1 cellular context compared by ENCODE assay signal in genomic region chr16:71845639-71846431, GRCh38.
TF ChIP-seq lines count a peak whose summit lies in the region.

Gene ATXN1L, plus strand, starts transcription at chr16:71845976. Its CDS starts 3,765 bp downstream, at chr16:71849741.

TF ChIP-seq in HepG2, 621 proteins besides CTCF, POLR2A, EP300 and RAD21 (continued from another document and continues in another):
- TF ChIP-seq ATF6 (CRISPR knock-in tag; conservative IDR thresholded peaks at IDR 0.05) (no peak; the same call in 1 of the 2 replicates), ZNF282 (IDR thresholded peaks at IDR 0.05; ENCODE audit: partially characterized antibody) (no peak), ZSCAN25 (CRISPR knock-in tag; IDR thresholded peaks at IDR 0.05) (no peak), MNT (IDR thresholded peaks at IDR 0.05) (no peak; the same call in 1 of the 2 replicates), HNRNPK (IDR thresholded peaks at IDR 0.05; ENCODE audit: low read depth, low read length, poor library complexity, severe bottlenecking) (peak; percentile 63), RBM22 (optimal IDR thresholded peaks at IDR 0.05; ENCODE audit: low read length) (peak; percentile 82), SRSF1 (optimal IDR thresholded peaks at IDR 0.05; ENCODE audit: low read depth, low read length) (peak; percentile 88), NKX3-1 (CRISPR knock-in tag; IDR thresholded peaks at IDR 0.05) (peak; percentile 51; the same call in 1 of the 2 replicates), ZNF550 (CRISPR knock-in tag; IDR thresholded peaks at IDR 0.05; ENCODE audit: borderline replicate concordance) (no peak), ZNF205 (CRISPR knock-in tag; IDR thresholded peaks at IDR 0.05) (peak; percentile 73; the same call in 1 of the 2 replicates), ZBTB44 (CRISPR knock-in tag; IDR thresholded peaks at IDR 0.05) (peak; percentile 89), RFX3 (CRISPR knock-in tag; IDR thresholded peaks at IDR 0.05) (no peak), ZMYM4 (CRISPR knock-in tag; IDR thresholded peaks at IDR 0.05) (peak; percentile 98), ZMYM2 (CRISPR knock-in tag; IDR thresholded peaks at IDR 0.05) (no peak), NCOA5 (CRISPR knock-in tag; IDR thresholded peaks at IDR 0.05) (no peak), DR1 (CRISPR knock-in tag; IDR thresholded peaks at IDR 0.05) (peak; percentile 57; the same call in 1 of the 2 replicates), NPAS2 (CRISPR knock-in tag; IDR thresholded peaks at IDR 0.05; ENCODE audit: borderline replicate concordance) (no peak), SNAI1 (CRISPR knock-in tag; IDR thresholded peaks at IDR 0.05; ENCODE audit: borderline replicate concordance) (peak; percentile 34; the same call in 1 of the 2 replicates), SP140L (CRISPR knock-in tag; IDR thresholded peaks at IDR 0.05; ENCODE audit: borderline replicate concordance) (no peak), THYN1 (CRISPR knock-in tag; IDR thresholded peaks at IDR 0.05; ENCODE audit: borderline replicate concordance, low read depth) (peak; percentile 36; the same call in 1 of the 2 replicates), PITX1 (CRISPR knock-in tag; IDR thresholded peaks at IDR 0.05) (peak; percentile 53; the same call in 1 of the 2 replicates), IKZF5 (CRISPR knock-in tag; IDR thresholded peaks at IDR 0.05) (peak; percentile 78), ZKSCAN5 (CRISPR knock-in tag; IDR thresholded peaks at IDR 0.05) (no peak), SCMH1 (CRISPR knock-in tag; IDR thresholded peaks at IDR 0.05; ENCODE audit: borderline replicate concordance) (no peak), ZFP36 (IDR thresholded peaks at IDR 0.05; ENCODE audit: borderline replicate concordance, low read depth, low read length, partially characterized antibody) (no peak), KLF12 (CRISPR knock-in tag; IDR thresholded peaks at IDR 0.05; ENCODE audit: borderline replicate concordance) (peak; percentile 99), TBX2 (CRISPR knock-in tag; IDR thresholded peaks at IDR 0.05; ENCODE audit: borderline replicate concordance) (peak; percentile 44), NONO (IDR thresholded peaks at IDR 0.05) (no peak), NONO (CRISPR knock-in tag; conservative IDR thresholded peaks at IDR 0.05) (peak; percentile 81), ZBTB49 (CRISPR knock-in tag; IDR thresholded peaks at IDR 0.05; ENCODE audit: borderline replicate concordance) (peak; percentile 72; the same call in 1 of the 2 replicates), HDAC6 (IDR thresholded peaks at IDR 0.05; ENCODE audit: low read depth, low read length) (no peak), CBX5 (CRISPR knock-in tag; IDR thresholded peaks at IDR 0.05; ENCODE audit: borderline replicate concordance) (peak; percentile 10; the same call in 1 of the 2 replicates), SAFB2 (CRISPR knock-in tag; IDR thresholded peaks at IDR 0.05; ENCODE audit: borderline replicate concordance, low read depth) (peak; percentile 97), SKIL (CRISPR knock-in tag; IDR thresholded peaks at IDR 0.05; ENCODE audit: borderline replicate concordance) (no peak)
- TF ChIP-seq, protein P1, sequence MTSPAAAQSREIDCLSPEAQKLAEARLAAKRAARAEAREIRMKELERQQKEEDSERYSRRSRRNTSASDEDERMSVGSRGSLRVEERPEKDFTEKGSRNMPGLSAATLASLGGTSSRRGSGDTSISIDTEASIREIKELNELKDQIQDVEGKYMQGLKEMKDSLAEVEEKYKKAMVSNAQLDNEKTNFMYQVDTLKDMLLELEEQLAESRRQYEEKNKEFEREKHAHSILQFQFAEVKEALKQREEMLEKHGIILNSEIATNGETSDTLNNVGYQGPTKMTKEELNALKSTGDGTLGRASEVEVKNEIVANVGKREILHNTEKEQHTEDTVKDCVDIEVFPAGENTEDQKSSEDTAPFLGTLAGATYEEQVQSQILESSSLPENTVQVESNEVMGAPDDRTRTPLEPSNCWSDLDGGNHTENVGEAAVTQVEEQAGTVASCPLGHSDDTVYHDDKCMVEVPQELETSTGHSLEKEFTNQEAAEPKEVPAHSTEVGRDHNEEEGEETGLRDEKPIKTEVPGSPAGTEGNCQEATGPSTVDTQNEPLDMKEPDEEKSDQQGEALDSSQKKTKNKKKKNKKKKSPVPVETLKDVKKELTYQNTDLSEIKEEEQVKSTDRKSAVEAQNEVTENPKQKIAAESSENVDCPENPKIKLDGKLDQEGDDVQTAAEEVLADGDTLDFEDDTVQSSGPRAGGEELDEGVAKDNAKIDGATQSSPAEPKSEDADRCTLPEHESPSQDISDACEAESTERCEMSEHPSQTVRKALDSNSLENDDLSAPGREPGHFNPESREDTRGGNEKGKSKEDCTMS (CRISPR knock-in tag; conservative IDR thresholded peaks at IDR 0.05) = no peak
- TF ChIP-seq, protein P2, sequence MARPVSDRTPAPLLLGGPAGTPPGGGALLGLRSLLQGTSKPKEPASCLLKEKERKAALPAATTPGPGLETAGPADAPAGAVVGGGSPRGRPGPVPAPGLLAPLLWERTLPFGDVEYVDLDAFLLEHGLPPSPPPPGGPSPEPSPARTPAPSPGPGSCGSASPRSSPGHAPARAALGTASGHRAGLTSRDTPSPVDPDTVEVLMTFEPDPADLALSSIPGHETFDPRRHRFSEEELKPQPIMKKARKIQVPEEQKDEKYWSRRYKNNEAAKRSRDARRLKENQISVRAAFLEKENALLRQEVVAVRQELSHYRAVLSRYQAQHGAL (CRISPR knock-in tag; IDR thresholded peaks at IDR 0.05; ENCODE audit: not compliant biosample characterization) = no peak
- TF ChIP-seq, protein P3, sequence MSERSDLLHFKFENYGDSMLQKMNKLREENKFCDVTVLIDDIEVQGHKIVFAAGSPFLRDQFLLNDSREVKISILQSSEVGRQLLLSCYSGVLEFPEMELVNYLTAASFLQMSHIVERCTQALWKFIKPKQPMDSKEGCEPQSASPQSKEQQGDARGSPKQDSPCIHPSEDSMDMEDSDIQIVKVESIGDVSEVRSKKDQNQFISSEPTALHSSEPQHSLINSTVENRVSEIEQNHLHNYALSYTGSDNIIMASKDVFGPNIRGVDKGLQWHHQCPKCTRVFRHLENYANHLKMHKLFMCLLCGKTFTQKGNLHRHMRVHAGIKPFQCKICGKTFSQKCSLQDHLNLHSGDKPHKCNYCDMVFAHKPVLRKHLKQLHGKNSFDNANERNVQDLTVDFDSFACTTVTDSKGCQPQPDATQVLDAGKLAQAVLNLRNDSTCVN (CRISPR knock-in tag; IDR thresholded peaks at IDR 0.05; ENCODE audit: borderline replicate concordance) = no peak
- TF ChIP-seq, protein P4, sequence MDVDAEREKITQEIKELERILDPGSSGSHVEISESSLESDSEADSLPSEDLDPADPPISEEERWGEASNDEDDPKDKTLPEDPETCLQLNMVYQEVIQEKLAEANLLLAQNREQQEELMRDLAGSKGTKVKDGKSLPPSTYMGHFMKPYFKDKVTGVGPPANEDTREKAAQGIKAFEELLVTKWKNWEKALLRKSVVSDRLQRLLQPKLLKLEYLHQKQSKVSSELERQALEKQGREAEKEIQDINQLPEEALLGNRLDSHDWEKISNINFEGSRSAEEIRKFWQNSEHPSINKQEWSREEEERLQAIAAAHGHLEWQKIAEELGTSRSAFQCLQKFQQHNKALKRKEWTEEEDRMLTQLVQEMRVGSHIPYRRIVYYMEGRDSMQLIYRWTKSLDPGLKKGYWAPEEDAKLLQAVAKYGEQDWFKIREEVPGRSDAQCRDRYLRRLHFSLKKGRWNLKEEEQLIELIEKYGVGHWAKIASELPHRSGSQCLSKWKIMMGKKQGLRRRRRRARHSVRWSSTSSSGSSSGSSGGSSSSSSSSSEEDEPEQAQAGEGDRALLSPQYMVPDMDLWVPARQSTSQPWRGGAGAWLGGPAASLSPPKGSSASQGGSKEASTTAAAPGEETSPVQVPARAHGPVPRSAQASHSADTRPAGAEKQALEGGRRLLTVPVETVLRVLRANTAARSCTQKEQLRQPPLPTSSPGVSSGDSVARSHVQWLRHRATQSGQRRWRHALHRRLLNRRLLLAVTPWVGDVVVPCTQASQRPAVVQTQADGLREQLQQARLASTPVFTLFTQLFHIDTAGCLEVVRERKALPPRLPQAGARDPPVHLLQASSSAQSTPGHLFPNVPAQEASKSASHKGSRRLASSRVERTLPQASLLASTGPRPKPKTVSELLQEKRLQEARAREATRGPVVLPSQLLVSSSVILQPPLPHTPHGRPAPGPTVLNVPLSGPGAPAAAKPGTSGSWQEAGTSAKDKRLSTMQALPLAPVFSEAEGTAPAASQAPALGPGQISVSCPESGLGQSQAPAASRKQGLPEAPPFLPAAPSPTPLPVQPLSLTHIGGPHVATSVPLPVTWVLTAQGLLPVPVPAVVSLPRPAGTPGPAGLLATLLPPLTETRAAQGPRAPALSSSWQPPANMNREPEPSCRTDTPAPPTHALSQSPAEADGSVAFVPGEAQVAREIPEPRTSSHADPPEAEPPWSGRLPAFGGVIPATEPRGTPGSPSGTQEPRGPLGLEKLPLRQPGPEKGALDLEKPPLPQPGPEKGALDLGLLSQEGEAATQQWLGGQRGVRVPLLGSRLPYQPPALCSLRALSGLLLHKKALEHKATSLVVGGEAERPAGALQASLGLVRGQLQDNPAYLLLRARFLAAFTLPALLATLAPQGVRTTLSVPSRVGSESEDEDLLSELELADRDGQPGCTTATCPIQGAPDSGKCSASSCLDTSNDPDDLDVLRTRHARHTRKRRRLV (CRISPR knock-in tag; IDR thresholded peaks at IDR 0.05) = 0 out of 2 replicates have a peak, but pooled peaks have one; percentile 67
